Comparison of ENCODE assay signal across 1 cellular context in the genomic region with DNA sequence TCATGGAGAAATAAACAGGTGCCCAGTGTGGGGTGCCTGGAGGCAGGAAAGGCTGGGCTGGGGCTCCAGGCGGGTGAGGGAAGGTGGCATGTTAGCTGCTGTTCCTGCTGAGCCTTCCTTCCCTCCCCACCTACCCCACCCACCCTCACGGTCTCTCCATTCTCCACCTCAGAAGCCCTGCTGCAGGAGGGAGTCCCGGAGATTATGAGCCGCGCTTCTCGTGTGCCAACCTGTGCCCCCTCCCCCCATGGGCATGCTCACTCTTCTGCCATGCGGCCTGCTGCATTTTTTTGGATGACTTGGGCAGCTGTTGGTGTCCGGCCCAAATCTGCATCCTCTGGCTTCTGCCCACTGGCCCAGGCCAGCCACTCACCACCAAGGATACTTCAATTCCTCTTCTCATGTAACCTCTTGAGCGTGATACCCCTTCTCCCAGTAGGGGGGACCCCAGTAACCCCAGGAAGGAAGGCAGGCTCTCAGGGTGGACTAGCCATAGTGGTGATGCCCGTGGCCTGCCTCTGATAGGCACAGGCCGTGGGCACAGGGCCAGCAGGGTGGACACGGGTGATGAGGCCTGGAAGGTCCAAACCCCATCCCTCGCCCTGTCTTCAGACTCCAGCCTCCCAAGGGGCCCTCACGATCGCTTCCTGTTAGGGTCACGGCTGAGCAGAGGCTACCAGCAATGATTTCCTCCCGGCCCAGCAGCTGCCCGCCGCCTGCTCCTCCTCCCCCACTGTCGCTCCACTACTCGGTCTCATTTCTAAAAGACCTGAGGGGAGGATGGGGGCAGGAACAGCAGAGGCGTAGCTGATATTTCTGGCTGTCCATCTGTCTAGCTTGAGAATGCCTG.
TF ChIP-seq lines count a peak whose summit lies in the region.

No MANE protein-coding gene starts in this region.

TF ChIP-seq in K562, 482 proteins besides CTCF, POLR2A, EP300 and RAD21 (continued from another document):
- TF ChIP-seq CBFB (CRISPR knock-in tag; IDR thresholded peaks at IDR 0.05), result no peak
TF ChIP-seq in K562: peak in this region for 2.
